In the genomic region with DNA sequence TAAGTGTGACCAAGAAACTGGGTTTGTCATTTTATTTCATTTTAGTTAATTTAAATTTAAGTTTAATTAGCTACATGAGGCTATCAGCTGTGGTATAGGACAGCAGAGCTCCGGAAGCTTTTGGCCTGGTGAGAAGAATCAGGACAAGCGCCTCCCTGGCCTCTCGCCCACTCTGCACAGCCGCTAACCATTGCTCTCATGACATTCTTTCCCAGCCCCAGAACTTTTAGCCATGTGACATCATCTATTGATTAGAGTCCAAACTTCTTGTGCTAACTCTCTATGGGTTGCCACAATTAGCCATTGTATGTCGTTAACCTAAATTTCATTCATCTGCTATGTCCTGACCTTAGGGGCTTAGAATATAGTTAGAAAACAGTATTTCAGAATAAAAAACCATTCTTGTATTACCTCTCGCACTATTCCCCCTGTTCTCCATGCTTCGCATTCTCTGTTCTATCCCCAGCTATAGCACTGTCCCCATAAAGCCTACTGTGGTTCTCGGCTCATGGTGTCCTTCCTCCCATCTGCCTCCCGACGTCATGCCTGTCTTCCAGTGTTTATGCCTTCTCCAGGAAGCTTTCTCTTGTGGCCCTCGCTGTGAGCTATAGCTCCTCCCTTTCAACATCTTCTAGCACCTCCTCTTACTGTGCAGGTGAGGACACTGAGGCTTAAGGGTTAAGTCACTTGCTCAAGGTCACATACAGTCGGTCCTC, we compare ENCODE assay signal across 10 cellular contexts. TPM values are rescaled to one million over a fixed set of nuclear protein-coding genes. Genes with fewer than 3 reads are reported as not detected.
DNase-seq lines count a peak whose midpoint lies in the region; ATAC-seq and TF ChIP-seq lines count a peak whose summit lies in the region.
"Had no signal": no experiment of that assay in that cellular context is flagged by ENCODE, and none has a peak within 500 bp of the region (broad histone marks: within the 10 kb centered on the region; RNA-seq: fewer than 3 reads in every experiment).

No MANE protein-coding gene starts in this region.

- H3K9me3 ChIP-seq in fibroblast of lung (ENCODE audit: control insufficient read depth, insufficient read depth, low read depth, low read length) (no peaks in the 10 kb centered on the region), aorta (ENCODE audit: control insufficient read depth, low read length) (no peaks in the 10 kb centered on the region)

- peaks cover 22% of the 10 kb centered on the region for H3K36me3 Mint-ChIP-seq in natural killer cell treated with Interleukin-12 subunit alpha and Interleukin-12 subunit beta and Interleukin-15 and Interleukin-18, amount 100 ng/mL, for 72 hours

- peaks cover 71% of the 10 kb centered on the region for H3K79me2 ChIP-seq in fibroblast of lung (ENCODE audit: control insufficient read depth, insufficient read depth, low read length)

- H3K4me3 ChIP-seq in fibroblast of lung (replicated peaks in 1 of 4; ENCODE audit: control extremely low read depth in 1 of 4, insufficient read depth in 1 of 4, low read depth in 3 of 4, low read length in 4 of 4) (peak overlapping the region in 1 of 4 experiments; percentile 37), aorta (ENCODE audit: low read length in 2 of 2) (no peak overlapping the region)

- ATAC-seq in Right ventricle myocardium inferior (peak; percentile 71), aorta (ENCODE audit: low FRiP score) (no peak), HG03025 (IDR thresholded peaks at IDR 0.05; ENCODE audit: low FRiP score, unreplicated experiment) (no peak)
- ATAC-seq in natural killer cell treated with Interleukin-12 subunit alpha and Interleukin-12 subunit beta and Interleukin-15 and Interleukin-18, amount 100 ng/mL, for 72 hours, result no peak

- intact Hi-C loops in Right ventricle myocardium inferior (cut with DNase I), result no loop called here
- intact Hi-C loops in cardiac septum (cut with DNase I), result no loop called here
- intact Hi-C loops in aorta (cut with DNase I), result loop anchor here in 1 of 2 donors (2.0 to 10.0 kb wide), 2 partner anchors 21 to 109 kb away; no protein-coding TSS in a partner anchor

- DNase-seq in Right ventricle myocardium inferior (ENCODE audit: missing footprints) (peak; percentile 84), cardiac septum (ENCODE audit: low spot score) (no peak), fibroblast of lung (ENCODE audit: low read depth in 2 of 2) (peak; percentile 89 to 90), aorta (peak in 1 of 2 donors; percentile 72), inferior parietal cortex (ENCODE audit: extremely low spot score) (no peak)
- DNase-seq in natural killer cell treated with Interleukin-12 subunit alpha and Interleukin-12 subunit beta and Interleukin-15 and Interleukin-18, amount 100 ng/mL, for 72 hours (ENCODE audit: low spot score), result no peak
- no peak for DNase-seq in stimulated activated CD4-positive, alpha-beta T cell treated with anti-CD3 and anti-CD28 coated beads, Interleukin-4, amount 100 ng/mL, for 4 hours
- DNase-seq: NCI-H1417, occipital lobe had no signal

- H3K9ac ChIP-seq in fibroblast of lung (ENCODE audit: insufficient read depth, low read length), result peak overlapping the region; percentile 76

- H3K27me3 ChIP-seq in fibroblast of lung (ENCODE audit: control insufficient read depth, insufficient read depth, low read length), result no peaks in the 10 kb centered on the region
- no peaks in the 10 kb centered on the region for H3K27me3 ChIP-seq in aorta (ENCODE audit: control insufficient read depth in 1 of 2, insufficient read depth in 2 of 2, low read length in 1 of 2)

- WGBS in aorta, 2 donors, result 41% methylated on average over 12 of the region's 12 CpGs

- H3K4me2 ChIP-seq in fibroblast of lung (ENCODE audit: extremely low read depth, insufficient read depth, low read length), result peak overlapping the region; percentile 72

- TF ChIP-seq CTCF in fibroblast of lung (conservative IDR thresholded peaks at IDR 0.05 in 1 of 2, IDR thresholded peaks at IDR 0.05 in 1 of 2; ENCODE audit: low read depth in 1 of 2, low read length in 2 of 2), result no peak

- H3K27ac ChIP-seq in fibroblast of lung (ENCODE audit: insufficient read depth, low read length) (peak overlapping the region; percentile 99), aorta (ENCODE audit: low read depth in 1 of 2, low read length in 2 of 2) (peak overlapping the region; percentile 92 to 100)

- H3K36me3 ChIP-seq in fibroblast of lung (ENCODE audit: control insufficient read depth, insufficient read depth, low read length) (peaks cover 26% of the 10 kb centered on the region), aorta (ENCODE audit: control insufficient read depth in 1 of 2, insufficient read depth in 2 of 2, low read length in 1 of 2) (peaks cover 0 to 3% of the 10 kb centered on the region in 2 donors)

- H3K4me1 ChIP-seq in fibroblast of lung (ENCODE audit: control insufficient read depth, extremely low read depth, insufficient read depth, low read length) (peaks cover 40% of the 10 kb centered on the region), aorta (ENCODE audit: control insufficient read depth in 1 of 2, insufficient read depth in 2 of 2, low read length in 2 of 2) (peaks cover 3 to 14% of the 10 kb centered on the region in 2 donors)

- peak overlapping the region; percentile 73 to 98 for H3K27ac Mint-ChIP-seq in natural killer cell treated with Interleukin-12 subunit alpha and Interleukin-12 subunit beta and Interleukin-15 and Interleukin-18, amount 100 ng/mL, for 72 hours

- H3K9me3 Mint-ChIP-seq in natural killer cell treated with Interleukin-12 subunit alpha and Interleukin-12 subunit beta and Interleukin-15 and Interleukin-18, amount 100 ng/mL, for 72 hours, result no peaks in the 10 kb centered on the region

- no peaks in the 10 kb centered on the region for H4K20me1 ChIP-seq in fibroblast of lung (ENCODE audit: control insufficient read depth, extremely low read depth, insufficient read depth, low read length)

- H3K4me3 Mint-ChIP-seq in natural killer cell treated with Interleukin-12 subunit alpha and Interleukin-12 subunit beta and Interleukin-15 and Interleukin-18, amount 100 ng/mL, for 72 hours, result peak overlapping the region; percentile 5

- no peak overlapping the region for H2AFZ ChIP-seq in fibroblast of lung (ENCODE audit: low read length)

- H3K4me1 Mint-ChIP-seq in natural killer cell treated with Interleukin-12 subunit alpha and Interleukin-12 subunit beta and Interleukin-15 and Interleukin-18, amount 100 ng/mL, for 72 hours (ENCODE audit: low read depth in 2 of 2), result peaks cover 72 to 83% of the 10 kb centered on the region in 2 donors

- no peaks in the 10 kb centered on the region for H3K27me3 Mint-ChIP-seq in natural killer cell treated with Interleukin-12 subunit alpha and Interleukin-12 subunit beta and Interleukin-15 and Interleukin-18, amount 100 ng/mL, for 72 hours

RNA-seq across cellular contexts. Expression of a gene that starts 23.5 kb away (rescaled TPM):
- total RNA-seq in Right ventricle myocardium inferior (30.1 TPM), cardiac septum (50.6 TPM), fibroblast of lung (14.4 and 24.9 TPM in 2 replicates), aorta (10 to 100 TPM; 60.4 to 61.6 TPM)
- polyA plus RNA-seq in fibroblast of lung (22.1 and 31.9 TPM in 2 replicates), aorta (10 to 100 TPM in 1 of 2 donors, 1 to 10 TPM in 1; 5.3 to 10.0 TPM)
- 21.3 and 23.4 TPM in 2 replicates for polyA plus RNA-seq in fibroblast of lung (2012)
- 66.6 and 95.5 TPM in 2 replicates for polyA minus RNA-seq in fibroblast of lung (ENCODE audit: low replicate concordance)
- 10 to 100 TPM; 40.5 to 73.9 TPM for total RNA-seq in natural killer cell treated with Interleukin-12 subunit alpha and Interleukin-12 subunit beta and Interleukin-15 and Interleukin-18, amount 100 ng/mL, for 72 hours

RNA-seq across cellular contexts. Expression of a gene that starts 46.0 kb away (rescaled TPM):
- total RNA-seq in Right ventricle myocardium inferior, result not detected
- total RNA-seq in cardiac septum, result not detected
- total RNA-seq in fibroblast of lung, result not detected in 2 replicates
- not detected in 2 replicates for polyA plus RNA-seq in fibroblast of lung
- polyA plus RNA-seq in fibroblast of lung (2012), result not detected in 2 replicates
- not detected in 2 replicates for polyA minus RNA-seq in fibroblast of lung (ENCODE audit: low replicate concordance)
- total RNA-seq in natural killer cell treated with Interleukin-12 subunit alpha and Interleukin-12 subunit beta and Interleukin-15 and Interleukin-18, amount 100 ng/mL, for 72 hours, result not detected
- not detected for total RNA-seq in aorta
- not detected for polyA plus RNA-seq in aorta
- total RNA-seq: occipital lobe had no signal

Comparison
In these comparisons a context has a peak if more than half of its experiments do, and no peak if none do; other contexts are left out.
1. DNase-seq: peak in Right ventricle myocardium inferior (single experiment) and fibroblast of lung (2 of 2); none in cardiac septum (single experiment), natural killer cell treated with Interleukin-12 subunit alpha and Interleukin-12 subunit beta and Interleukin-15 and Interleukin-18, amount 100 ng/mL, for 72 hours (single experiment), inferior parietal cortex (single experiment) and stimulated activated CD4-positive, alpha-beta T cell treated with anti-CD3 and anti-CD28 coated beads, Interleukin-4, amount 100 ng/mL, for 4 hours (0 of 2).